9 cellular contexts compared by ENCODE assay signal in the genomic region with DNA sequence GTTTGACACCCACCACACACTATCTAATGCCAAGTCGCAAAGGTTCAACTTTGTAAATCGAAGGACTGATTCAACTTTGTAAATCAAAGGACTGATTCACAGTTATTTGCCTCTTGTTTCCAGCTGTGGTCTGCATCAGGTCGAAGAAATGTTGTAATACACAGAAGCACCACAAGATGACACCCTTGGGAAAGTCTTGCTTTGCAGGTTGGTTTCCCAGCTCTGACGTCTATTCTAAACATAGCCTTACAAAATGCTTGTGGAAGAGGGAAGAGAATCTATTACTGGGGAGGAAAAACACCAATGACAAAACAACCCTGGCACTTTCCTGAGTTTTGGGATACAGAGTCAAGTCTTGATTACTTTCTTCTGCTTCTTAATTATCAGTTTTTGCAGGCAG. TPM values are rescaled to one million over a fixed set of nuclear protein-coding genes. Genes with fewer than 3 reads are reported as not detected.
DNase-seq lines count a peak whose midpoint lies in the region; ATAC-seq and TF ChIP-seq lines count a peak whose summit lies in the region.
"Had no signal": no experiment of that assay in that cellular context is flagged by ENCODE, and none has a peak within 500 bp of the region (broad histone marks: within the 10 kb centered on the region; RNA-seq: fewer than 3 reads in every experiment).

No MANE protein-coding gene starts in this region.

- H3K4me3 ChIP-seq in Peyer's patch (no peak overlapping the region), heart left ventricle (no peak overlapping the region)

- no peaks in the 10 kb centered on the region for H3K36me3 ChIP-seq in Peyer's patch
- H3K36me3 ChIP-seq in heart left ventricle: no peaks in the 10 kb centered on the region

- ATAC-seq in heart left ventricle: peak; percentile 55 to 83 (median 80)

- peak; percentile 40 to 95 (median 86) for TF ChIP-seq CTCF in Peyer's patch (IDR thresholded peaks at IDR 0.05)
- TF ChIP-seq CTCF in heart left ventricle (IDR thresholded peaks at IDR 0.05): peak; percentile 58 to 78 (median 70)

- TF ChIP-seq POLR2A in Peyer's patch (IDR thresholded peaks at IDR 0.05): no peak
- TF ChIP-seq POLR2A in heart left ventricle (IDR thresholded peaks at IDR 0.05): no peak

- no peaks in the 10 kb centered on the region for H3K9me3 ChIP-seq in Peyer's patch
- no peaks in the 10 kb centered on the region for H3K9me3 ChIP-seq in heart left ventricle

- H3K27me3 ChIP-seq in Peyer's patch: no peaks in the 10 kb centered on the region
- peaks cover 0 to 20% (median 0%) of the 10 kb centered on the region in 9 donors for H3K27me3 ChIP-seq in heart left ventricle

- intact Hi-C loops in heart left ventricle (cut with DNase I): loop anchor here in 9 of 10 donors (1.0 to 10.0 kb wide), 9 partner anchors 102 to 747 kb away; a partner anchor contains a TSS

- no peaks in the 10 kb centered on the region for H3K4me1 ChIP-seq in Peyer's patch
- H3K4me1 ChIP-seq in heart left ventricle: peaks cover 0 to 7% (median 0%) of the 10 kb centered on the region in 12 donors

- no peak overlapping the region for H3K27ac ChIP-seq in Peyer's patch
- peak overlapping the region in 4 of 12 donors; percentile 32 to 47 (median 44) for H3K27ac ChIP-seq in heart left ventricle

- DNase-seq in COLO668 (lab: John Stamatoyannopoulos, UW; ENCODE audit: unreplicated experiment) (peak; percentile 41), GM19238 (ENCODE audit: insufficient read length, low spot score) (peak; percentile 28), Kasumi-1 (lab: John Stamatoyannopoulos, UW) (peak; percentile 58 to 59), Peyer's patch (peak in 2 of 3 donors; percentile 25 to 58), amniotic epithelial cell (ENCODE audit: low read depth) (peak; percentile 65), heart left ventricle (peak in 2 of 5 donors; percentile 38 to 40), retina (peak; percentile 50), occipital lobe (lab: John Stamatoyannopoulos, UW) (no peak)

- WGBS in heart left ventricle, 4 donors: 1 to 4% (median 2%) methylated on average over 4 of the region's 4 CpGs

RNA-seq across cellular contexts. Expression of a gene that starts 35.3 kb away (rescaled TPM):
- total RNA-seq in Peyer's patch (under 1 TPM in 1 of 4 donors, not detected in 3; 0.54 TPM), heart left ventricle (not detected), occipital lobe (not detected)
- polyA plus RNA-seq in heart left ventricle: not detected
- total RNA-seq: temporal lobe had no signal
